In genomic region chr3:140505876-140506275, GRCh38 we compare ENCODE assay signal across 20 cellular contexts.
DNase-seq lines count a peak whose midpoint lies in the region; ATAC-seq and TF ChIP-seq lines count a peak whose summit lies in the region.
"Had no signal": no experiment of that assay in that cellular context is flagged by ENCODE, and none has a peak within 500 bp of the region (broad histone marks: within the 10 kb centered on the region; RNA-seq: fewer than 3 reads in every experiment).

No MANE protein-coding gene starts in this region.

- 47% methylated on average over 4 of the region's 4 CpGs for WGBS in mammary epithelial cell (ENCODE audit: low coverage, missing lambda C conversion rate)
- WGBS in prostate gland: 63% methylated on average over 4 of the region's 4 CpGs

- no peak overlapping the region for H3K9ac ChIP-seq in mammary epithelial cell (ENCODE audit: insufficient read depth, low read length)
- H3K9ac ChIP-seq in neural progenitor cell: no peak overlapping the region

- TF ChIP-seq POLR2A in prostate gland (IDR thresholded peaks at IDR 0.05): no peak

- no peaks in the 10 kb centered on the region for H3K36me3 Mint-ChIP-seq in MCF 10A (ENCODE audit: insufficient read depth, unreplicated experiment)
- no peaks in the 10 kb centered on the region for H3K36me3 Mint-ChIP-seq in neural progenitor cell
- H3K36me3 Mint-ChIP-seq: CD8-positive, alpha-beta memory T cell had no signal

- dilution Hi-C loops in mammary epithelial cell (cut with HindIII; ENCODE audit: low sequenced_read_pairs): no loop called here

- no peak overlapping the region for H3K4me3 ChIP-seq in mammary epithelial cell (replicated peaks in 1 of 3; ENCODE audit: insufficient read depth in 1 of 3, low read depth in 2 of 3, low read length in 3 of 3)
- H3K4me3 ChIP-seq in choroid plexus epithelial cell (ENCODE audit: low read depth, low read length): no peak overlapping the region
- no peak overlapping the region for H3K4me3 ChIP-seq in neural progenitor cell
- H3K4me3 ChIP-seq in prostate gland: no peak overlapping the region
- H3K4me3 ChIP-seq: SJCRH30 had no signal

- H3F3A ChIP-seq in neural progenitor cell (ENCODE audit: low read depth): peaks cover 12% of the 10 kb centered on the region

- in situ Hi-C loops in mammary epithelial cell (cut with MboI; ENCODE audit: low sequenced_read_pairs in 2 of 2): no loop called here

- H3K27ac ChIP-seq in mammary epithelial cell (ENCODE audit: insufficient read depth, low read depth, low read length): no peak overlapping the region
- H3K27ac ChIP-seq in neural progenitor cell: no peak overlapping the region
- no peak overlapping the region for H3K27ac ChIP-seq in prostate gland
- H3K27ac ChIP-seq: C4-2B, SJCRH30 had no signal

- POLR2A ChIA-PET in MCF 10A (lab: Yijun Ruan, JAX): no interaction called here

- CTCF ChIA-PET in mammary epithelial cell (lab: Charles Lee; ENCODE audit: low non-redundant PET) (no interaction called here), MCF 10A (lab: Yijun Ruan, JAX) (no interaction called here)

- no peak overlapping the region for H3K4me3 Mint-ChIP-seq in MCF 10A (ENCODE audit: unreplicated experiment)
- no peak overlapping the region for H3K4me3 Mint-ChIP-seq in neural progenitor cell
- H3K4me3 Mint-ChIP-seq: CD8-positive, alpha-beta memory T cell; HFFc6 had no signal

- ATAC-seq in GM18907 (IDR thresholded peaks at IDR 0.05; ENCODE audit: unreplicated experiment): no peak
- ATAC-seq: Panc1 had no signal

- H3K9me3 ChIP-seq in mammary epithelial cell (replicated peaks; ENCODE audit: insufficient read depth, low read length): no peaks in the 10 kb centered on the region
- H3K9me3 ChIP-seq in neural progenitor cell (ENCODE audit: low read depth): no peaks in the 10 kb centered on the region
- no peaks in the 10 kb centered on the region for H3K9me3 ChIP-seq in prostate gland
- H3K9me3 ChIP-seq: SJCRH30 had no signal

- H3K4me2 ChIP-seq in mammary epithelial cell (ENCODE audit: insufficient read depth, low read depth, low read length) (no peak overlapping the region), neural progenitor cell (no peak overlapping the region)

- H2AFZ ChIP-seq in mammary epithelial cell (ENCODE audit: low read depth, low read length) (peak overlapping the region; percentile 23), neural progenitor cell (replicated peaks) (no peak overlapping the region)

- H3K27me3 ChIP-seq in mammary epithelial cell (ENCODE audit: insufficient read depth, low read length): no peaks in the 10 kb centered on the region
- H3K27me3 ChIP-seq in neural progenitor cell: no peaks in the 10 kb centered on the region
- H3K27me3 ChIP-seq in prostate gland (replicated peaks; ENCODE audit: insufficient read depth): no peaks in the 10 kb centered on the region
- H3K27me3 ChIP-seq: SJCRH30 had no signal

- no peaks in the 10 kb centered on the region for H3K36me3 ChIP-seq in mammary epithelial cell (ENCODE audit: insufficient read depth, low read length)
- H3K36me3 ChIP-seq in neural progenitor cell: no peaks in the 10 kb centered on the region
- H3K36me3 ChIP-seq in prostate gland: no peaks in the 10 kb centered on the region
- H3K36me3 ChIP-seq: SJCRH30 had no signal

- H3K79me2 ChIP-seq in mammary epithelial cell (ENCODE audit: insufficient read depth, low read length): no peaks in the 10 kb centered on the region
- H3K79me2 ChIP-seq in neural progenitor cell (ENCODE audit: low read depth): no peaks in the 10 kb centered on the region

- H4K20me1 ChIP-seq in mammary epithelial cell (ENCODE audit: insufficient read depth, low read length) (no peaks in the 10 kb centered on the region), neural progenitor cell (ENCODE audit: low read depth) (no peaks in the 10 kb centered on the region)

- intact Hi-C loops in mammary epithelial cell (cut with micrococcal nuclease) (loop anchor here (10.0 kb wide), 1 partner anchor 359 kb away; no protein-coding TSS in a partner anchor), MCF 10A (cut with micrococcal nuclease) (no loop called here), prostate gland (cut with DNase I) (no loop called here)

- H3K27me3 Mint-ChIP-seq in MCF 10A (ENCODE audit: insufficient read depth, unreplicated experiment) (no peaks in the 10 kb centered on the region), neural progenitor cell (ENCODE audit: insufficient read depth, low read depth) (peaks cover 9% of the 10 kb centered on the region)

- peaks cover 4% of the 10 kb centered on the region for H3K4me1 Mint-ChIP-seq in MCF 10A (ENCODE audit: insufficient read depth, unreplicated experiment)
- peaks cover 46% of the 10 kb centered on the region for H3K4me1 Mint-ChIP-seq in neural progenitor cell
- H3K4me1 Mint-ChIP-seq: CD8-positive, alpha-beta memory T cell had no signal

- H3K4me1 ChIP-seq in mammary epithelial cell (ENCODE audit: insufficient read depth, low read length) (peaks cover 6% of the 10 kb centered on the region), neural progenitor cell (peaks cover 30% of the 10 kb centered on the region), prostate gland (replicated peaks) (no peaks in the 10 kb centered on the region)
- H3K4me1 ChIP-seq: SJCRH30 had no signal

- peak; percentile 29 for DNase-seq in mammary epithelial cell
- no peak for DNase-seq in MCF 10A (ENCODE audit: unreplicated experiment)
- DNase-seq in choroid plexus epithelial cell (ENCODE audit: low read depth): peak; percentile 13
- no peak for DNase-seq in neural progenitor cell (ENCODE audit: low spot score)
- DNase-seq in prostate gland (ENCODE audit: low spot score): no peak
- no peak for DNase-seq in pons (ENCODE audit: low spot score)
- DNase-seq: 8988T; AML-193; CD8-positive, alpha-beta memory T cell; GDM1; H7; HFFc6; NCI-H1105; NCI-H2029; NCI-H510A treated with DMSO at 0.1 percent for 48 hours; NCI-H748 treated with DMSO at 0.1 percent for 48 hours had no signal

- no peaks in the 10 kb centered on the region for H3K9me3 Mint-ChIP-seq in MCF 10A (ENCODE audit: unreplicated experiment)
- no peaks in the 10 kb centered on the region for H3K9me3 Mint-ChIP-seq in neural progenitor cell
- H3K9me3 Mint-ChIP-seq: CD8-positive, alpha-beta memory T cell had no signal

- no TSS peak for BruUV-seq in mammary epithelial cell (replicated peaks; lab: Mats Ljungman, UMichigan)
- no TSS peak for BruUV-seq in MCF 10A (replicated peaks; lab: Mats Ljungman, UMichigan)

- no peak for TF ChIP-seq CTCF in mammary epithelial cell (conservative IDR thresholded peaks at IDR 0.05 in 1 of 2, IDR thresholded peaks at IDR 0.05 in 1 of 2; ENCODE audit: extremely low read depth in 1 of 2, insufficient read depth in 1 of 2, low read depth in 1 of 2, low read length in 2 of 2)
- TF ChIP-seq CTCF in MCF 10A (IDR thresholded peaks at IDR 0.05; ENCODE audit: unreplicated experiment): no peak
- no peak for TF ChIP-seq CTCF in choroid plexus epithelial cell (conservative IDR thresholded peaks at IDR 0.05; ENCODE audit: low read depth, low read length)
- TF ChIP-seq CTCF in neural progenitor cell (IDR thresholded peaks at IDR 0.05): no peak
- no peak for TF ChIP-seq CTCF in prostate gland (IDR thresholded peaks at IDR 0.05)

- H3K27ac Mint-ChIP-seq in MCF 10A (ENCODE audit: low read depth, unreplicated experiment): no peak overlapping the region
- peak overlapping the region; percentile 40 for H3K27ac Mint-ChIP-seq in neural progenitor cell
- H3K27ac Mint-ChIP-seq: CD8-positive, alpha-beta memory T cell; HFFc6 had no signal

Comparison
In these comparisons a context has a peak if more than half of its experiments do, and no peak if none do; other contexts are left out.
1. DNase-seq: peak in mammary epithelial cell (single experiment) and choroid plexus epithelial cell (single experiment); none in MCF 10A (single experiment), neural progenitor cell (single experiment), prostate gland (single experiment) and pons (single experiment).